ENCODE assay signal across 1 cellular context in genomic region chr16:66717776-66718175, GRCh38.
TF ChIP-seq lines count a peak whose summit lies in the region.

No MANE protein-coding gene starts in this region.

TF ChIP-seq in WTC11, 78 proteins besides CTCF, POLR2A, EP300 and RAD21:
- TF ChIP-seq, protein P1, sequence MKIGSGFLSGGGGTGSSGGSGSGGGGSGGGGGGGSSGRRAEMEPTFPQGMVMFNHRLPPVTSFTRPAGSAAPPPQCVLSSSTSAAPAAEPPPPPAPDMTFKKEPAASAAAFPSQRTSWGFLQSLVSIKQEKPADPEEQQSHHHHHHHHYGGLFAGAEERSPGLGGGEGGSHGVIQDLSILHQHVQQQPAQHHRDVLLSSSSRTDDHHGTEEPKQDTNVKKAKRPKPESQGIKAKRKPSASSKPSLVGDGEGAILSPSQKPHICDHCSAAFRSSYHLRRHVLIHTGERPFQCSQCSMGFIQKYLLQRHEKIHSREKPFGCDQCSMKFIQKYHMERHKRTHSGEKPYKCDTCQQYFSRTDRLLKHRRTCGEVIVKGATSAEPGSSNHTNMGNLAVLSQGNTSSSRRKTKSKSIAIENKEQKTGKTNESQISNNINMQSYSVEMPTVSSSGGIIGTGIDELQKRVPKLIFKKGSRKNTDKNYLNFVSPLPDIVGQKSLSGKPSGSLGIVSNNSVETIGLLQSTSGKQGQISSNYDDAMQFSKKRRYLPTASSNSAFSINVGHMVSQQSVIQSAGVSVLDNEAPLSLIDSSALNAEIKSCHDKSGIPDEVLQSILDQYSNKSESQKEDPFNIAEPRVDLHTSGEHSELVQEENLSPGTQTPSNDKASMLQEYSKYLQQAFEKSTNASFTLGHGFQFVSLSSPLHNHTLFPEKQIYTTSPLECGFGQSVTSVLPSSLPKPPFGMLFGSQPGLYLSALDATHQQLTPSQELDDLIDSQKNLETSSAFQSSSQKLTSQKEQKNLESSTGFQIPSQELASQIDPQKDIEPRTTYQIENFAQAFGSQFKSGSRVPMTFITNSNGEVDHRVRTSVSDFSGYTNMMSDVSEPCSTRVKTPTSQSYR (CRISPR knock-in tag; IDR thresholded peaks at IDR 0.05), result no peak
- TF ChIP-seq ZNF671 (CRISPR knock-in tag; IDR thresholded peaks at IDR 0.05) (no peak), IRF2 (CRISPR knock-in tag; IDR thresholded peaks at IDR 0.05; ENCODE audit: borderline replicate concordance, low read depth) (no peak), SMAD4 (CRISPR knock-in tag; IDR thresholded peaks at IDR 0.05) (no peak), NR3C1 (CRISPR knock-in tag; conservative IDR thresholded peaks at IDR 0.05; ENCODE audit: low read depth) (no peak), ELF4 (CRISPR knock-in tag; IDR thresholded peaks at IDR 0.05; ENCODE audit: low read depth) (no peak)
